In the genomic region with DNA sequence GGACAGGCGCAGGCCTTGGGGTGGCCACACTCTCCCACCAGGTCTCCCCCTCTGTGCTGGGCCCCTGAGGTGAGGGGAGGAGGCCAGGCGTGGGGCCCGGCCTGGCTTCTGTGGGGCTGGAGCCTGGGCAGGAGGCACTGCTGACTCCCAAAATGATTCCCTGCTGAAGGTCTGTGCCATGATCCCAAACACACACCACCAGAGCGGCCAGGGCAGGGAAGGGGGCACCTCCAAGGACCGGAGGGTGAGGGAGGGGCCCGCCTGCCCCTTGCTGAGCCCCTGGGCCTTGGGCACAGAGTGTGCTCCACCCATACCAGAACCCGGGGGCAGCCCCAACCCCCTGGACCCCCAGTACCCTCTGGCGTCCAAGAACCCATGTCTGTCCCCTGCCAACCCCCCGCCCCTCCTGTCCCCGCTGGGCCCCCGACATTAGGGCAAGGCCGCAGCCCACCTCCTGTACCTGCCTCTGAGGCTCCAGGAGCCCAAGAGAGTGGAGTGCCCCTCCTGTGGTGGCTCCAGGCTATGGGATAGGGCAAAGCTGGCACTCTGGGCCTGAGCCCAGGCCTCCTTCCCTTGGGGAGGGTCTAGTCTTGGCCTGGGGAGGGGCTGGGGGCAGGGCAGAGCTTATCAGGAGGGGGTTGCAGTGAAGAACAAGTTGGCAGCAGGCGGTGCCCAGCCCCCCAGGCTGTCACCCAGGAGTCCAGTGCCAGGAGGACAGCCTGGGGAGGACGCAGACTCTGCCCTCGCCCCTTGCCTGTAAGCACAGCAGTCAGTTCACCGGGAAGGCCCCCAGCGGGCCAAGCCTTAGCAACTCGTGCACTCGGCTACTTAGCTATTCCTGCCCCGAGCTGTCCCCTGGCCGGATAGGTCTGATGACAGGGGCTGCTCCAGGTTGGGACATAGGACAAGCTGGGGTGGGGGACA, we compare ENCODE assay signal across 27 cellular contexts. TPM values are rescaled to one million over a fixed set of nuclear protein-coding genes. Genes with fewer than 3 reads are reported as not detected.
A peak's percentile ranks its signal among the peaks of the same experiment; 100 is the strongest.
DNase-seq lines count a peak whose midpoint lies in the region; ATAC-seq, FAIRE-seq and TF ChIP-seq lines count a peak whose summit lies in the region.
"Had no signal": no experiment of that assay in that cellular context is flagged by ENCODE, and none has a peak within 500 bp of the region (broad histone marks: within the 10 kb centered on the region; RNA-seq: fewer than 3 reads in every experiment).

No MANE protein-coding gene starts in this region.

- intact Hi-C loops in HepG2 (cut with micrococcal nuclease; ENCODE audit: unreplicated experiment): no loop called here
- intact Hi-C loops in left ventricle myocardium superior (cut with micrococcal nuclease): no loop called here
- intact Hi-C loops in gastrocnemius medialis (cut with DNase I; ENCODE audit: low total_unique reads): no loop called here

- H3K9me3 Mint-ChIP-seq in natural killer cell treated with Interleukin-12 subunit alpha and Interleukin-12 subunit beta and Interleukin-15 and Interleukin-18, amount 100 ng/mL, for 72 hours: no peaks in the 10 kb centered on the region
- H3K9me3 Mint-ChIP-seq: activated B cell treated with CpG ODN at 0.5 μM for 24 hours; activated naive CD8-positive, alpha-beta T cell treated with anti-CD3 and anti-CD28 coated beads, Interleukin-2, amount 50 U/mL, for 24 hours; naive thymus-derived CD8-positive, alpha-beta T cell; stimulated activated effector memory CD8-positive, alpha-beta T cell treated with anti-CD3 and anti-CD28 coated beads, Interleukin-12 subunit alpha, Interleukin-12 subunit beta, amount 100 ng/mL, for 72 hours had no signal

- no peaks in the 10 kb centered on the region for H3K36me3 Mint-ChIP-seq in natural killer cell treated with Interleukin-12 subunit alpha and Interleukin-12 subunit beta and Interleukin-15 and Interleukin-18, amount 100 ng/mL, for 72 hours
- H3K36me3 Mint-ChIP-seq: naive thymus-derived CD8-positive, alpha-beta T cell; stimulated activated effector memory CD8-positive, alpha-beta T cell treated with anti-CD3 and anti-CD28 coated beads, Interleukin-12 subunit alpha, Interleukin-12 subunit beta, amount 100 ng/mL, for 72 hours had no signal

- no peak for TF ChIP-seq POLR2A in HepG2 (IDR thresholded peaks at IDR 0.05; ENCODE audit: insufficient read depth in 1 of 2, low read depth in 2 of 2, low read length in 2 of 2)
- TF ChIP-seq POLR2A in gastrocnemius medialis (IDR thresholded peaks at IDR 0.05): no peak

- H3K36me3 ChIP-seq in liver (ENCODE audit: control insufficient read depth in 4 of 4, insufficient read depth in 3 of 4, low read depth in 1 of 4, low read length in 3 of 4) (no peaks in the 10 kb centered on the region), HepG2 (replicated peaks in 1 of 2; ENCODE audit: control insufficient read depth in 1 of 2, insufficient read depth in 2 of 2, low read length in 2 of 2) (no peaks in the 10 kb centered on the region), gastrocnemius medialis (no peaks in the 10 kb centered on the region)
- H3K36me3 ChIP-seq: BE2C, ovary had no signal

- H3K27me3 ChIP-seq in liver (ENCODE audit: control insufficient read depth in 4 of 4, insufficient read depth in 4 of 4, low read length in 3 of 4) (no peaks in the 10 kb centered on the region), HepG2 (ENCODE audit: control insufficient read depth in 1 of 2, insufficient read depth in 2 of 2, low read length in 2 of 2) (peaks cover 48 to 99% of the 10 kb centered on the region in 2 experiments), gastrocnemius medialis (peaks cover 8 to 48% (median 25%) of the 10 kb centered on the region in 3 donors)
- H3K27me3 ChIP-seq: BE2C, ovary had no signal

- FAIRE-seq in HepG2 (lab: Jason Lieb, UNC): no peak
- FAIRE-seq: bronchial epithelial cell, GM12892, K562 had no signal

- in situ Hi-C loops in HepG2 (cut with HindIII; ENCODE audit: extremely low pct_ligation_motif_present, low pct_unique_long_range_greater_than_20kb) (no loop called here), gastrocnemius medialis (cut with MboI; ENCODE audit: low sequenced_read_pairs in 4 of 4) (no loop called here)

- H2AFZ ChIP-seq in HepG2 (ENCODE audit: low read length): no peak overlapping the region

- H3K9me3 ChIP-seq in liver (ENCODE audit: control insufficient read depth in 4 of 4, low read length in 3 of 4) (no peaks in the 10 kb centered on the region), HepG2 (ENCODE audit: low read length) (no peaks in the 10 kb centered on the region), gastrocnemius medialis (no peaks in the 10 kb centered on the region)
- H3K9me3 ChIP-seq: BE2C, Caco-2, ovary, SK-N-SH had no signal

- DNase-seq in HepG2 (ENCODE audit: low spot score) (no peak), left ventricle myocardium superior (peak; percentile 30), gastrocnemius medialis (no peak), foreskin fibroblast (no peak)
- no peak for DNase-seq in natural killer cell treated with Interleukin-12 subunit alpha and Interleukin-12 subunit beta and Interleukin-15 and Interleukin-18, amount 100 ng/mL, for 72 hours (ENCODE audit: low spot score)
- DNase-seq: activated CD4-positive, alpha-beta T cell treated with anti-CD3 and anti-CD28 coated beads, Interleukin-2, amount 50 U/mL, for 4 hours; activated CD8-positive, alpha-beta memory T cell treated with anti-CD3 and anti-CD28 coated beads, Interleukin-2, amount 50 U/mL, for 4 hours; activated naive CD8-positive, alpha-beta T cell treated with anti-CD3 and anti-CD28 coated beads, Interleukin-2, amount 50 U/mL, for 24 hours; BE2C; DMS79 treated with DMSO at 0.1 percent for 48 hours; islet precursor cell; MM.1S; NCI-H1417 treated with DMSO at 0.1 percent for 48 hours; ovary; RPMI8226; SK-N-SH; stimulated activated CD4-positive, alpha-beta T cell treated with anti-CD3 and anti-CD28 coated beads, Interleukin-1b, Interleukin-23, amount 100 ng/mL, for 48 hours had no signal

- CTCF ChIA-PET in HepG2 (lab: Yijun Ruan, JAX; ENCODE audit: low intra/inter-chr PET ratio, low total read pairs): no interaction called here

- no peak overlapping the region for H3K4me3 Mint-ChIP-seq in natural killer cell treated with Interleukin-12 subunit alpha and Interleukin-12 subunit beta and Interleukin-15 and Interleukin-18, amount 100 ng/mL, for 72 hours
- H3K4me3 Mint-ChIP-seq: activated B cell treated with CpG ODN at 0.5 μM for 24 hours; activated naive CD8-positive, alpha-beta T cell treated with anti-CD3 and anti-CD28 coated beads, Interleukin-2, amount 50 U/mL, for 24 hours; stimulated activated effector memory CD8-positive, alpha-beta T cell treated with anti-CD3 and anti-CD28 coated beads, Interleukin-12 subunit alpha, Interleukin-12 subunit beta, amount 100 ng/mL, for 72 hours had no signal

- H3K27ac ChIP-seq in liver (ENCODE audit: low read depth in 1 of 2, low read length in 2 of 2) (peak overlapping the region; percentile 66 to 70), HepG2 (ENCODE audit: extremely low read length, insufficient read depth, low read length) (no peak overlapping the region), gastrocnemius medialis (peak overlapping the region; percentile 45 to 81 (median 80))
- H3K27ac ChIP-seq: ovary had no signal

- WGBS in liver: 73% methylated on average over 21 of the region's 21 CpGs
- WGBS in HepG2 (ENCODE audit: low lambda C conversion rate): 52% methylated on average over 5 of the region's 21 CpGs

- H3K4me3 ChIP-seq in liver (ENCODE audit: low read depth in 1 of 3, low read length in 3 of 3) (peak overlapping the region in 1 of 3 donors; percentile 13), HepG2 (replicated peaks in 1 of 3; ENCODE audit: insufficient read depth in 1 of 3, low read depth in 2 of 3, low read length in 3 of 3) (no peak overlapping the region), gastrocnemius medialis (peak overlapping the region; percentile 32 to 62 (median 37)), foreskin fibroblast (ENCODE audit: low read depth in 1 of 2, low read length in 2 of 2) (no peak overlapping the region)
- H3K4me3 ChIP-seq: K562, ovary had no signal

- ATAC-seq in HepG2: no peak
- no peak for ATAC-seq in left ventricle myocardium superior
- no peak for ATAC-seq in gastrocnemius medialis
- no peak for ATAC-seq in HG02623 (IDR thresholded peaks at IDR 0.05; ENCODE audit: unreplicated experiment)
- no peak for ATAC-seq in natural killer cell treated with Interleukin-12 subunit alpha and Interleukin-12 subunit beta and Interleukin-15 and Interleukin-18, amount 100 ng/mL, for 72 hours
- ATAC-seq in GM21390 (IDR thresholded peaks at IDR 0.05; ENCODE audit: unreplicated experiment): no peak
- ATAC-seq: activated naive CD8-positive, alpha-beta T cell treated with anti-CD3 and anti-CD28 coated beads, Interleukin-2, amount 50 U/mL, for 24 hours; K562; stimulated activated effector memory CD8-positive, alpha-beta T cell treated with anti-CD3 and anti-CD28 coated beads, Interleukin-12 subunit alpha, Interleukin-12 subunit beta, amount 100 ng/mL, for 72 hours had no signal

- POLR2A ChIA-PET in HepG2 (lab: Yijun Ruan, JAX): no interaction called here

- no peaks in the 10 kb centered on the region for H3K79me2 ChIP-seq in HepG2 (ENCODE audit: insufficient read depth, low read length)

- H3K4me2 ChIP-seq in HepG2 (ENCODE audit: low read depth, low read length): no peak overlapping the region
- H3K4me2 ChIP-seq: SK-N-SH had no signal

- H3K4me1 ChIP-seq in liver (ENCODE audit: control insufficient read depth in 4 of 4, insufficient read depth in 4 of 4, low read length in 3 of 4): peaks cover 0 to 6% (median 3%) of the 10 kb centered on the region in 4 donors
- peaks cover 35% of the 10 kb centered on the region for H3K4me1 ChIP-seq in HepG2 (ENCODE audit: insufficient read depth, low read length)
- H3K4me1 ChIP-seq in gastrocnemius medialis: no peaks in the 10 kb centered on the region

- TF ChIP-seq CTCF in liver (IDR thresholded peaks at IDR 0.05; ENCODE audit: low read depth, low read length, missing input control) (no peak), HepG2 (CRISPR knock-in tag; IDR thresholded peaks at IDR 0.05) (no peak), gastrocnemius medialis (IDR thresholded peaks at IDR 0.05 in 4 of 5, conservative IDR thresholded peaks at IDR 0.05 in 1 of 5) (no peak), foreskin fibroblast (IDR thresholded peaks at IDR 0.05; ENCODE audit: low read depth, low read length) (no peak)

- peaks cover 12 to 16% of the 10 kb centered on the region in 2 donors for H3K27me3 Mint-ChIP-seq in natural killer cell treated with Interleukin-12 subunit alpha and Interleukin-12 subunit beta and Interleukin-15 and Interleukin-18, amount 100 ng/mL, for 72 hours

- TF ChIP-seq RAD21 in liver (IDR thresholded peaks at IDR 0.05) (no peak), HepG2 (CRISPR knock-in tag; IDR thresholded peaks at IDR 0.05) (no peak)

- TF ChIP-seq EP300 in HepG2 (IDR thresholded peaks at IDR 0.05; ENCODE audit: low read depth in 2 of 2, low read length in 2 of 2) (no peak), HepG2 (CRISPR knock-in tag; IDR thresholded peaks at IDR 0.05; ENCODE audit: borderline replicate concordance) (no peak)

- H3K9ac ChIP-seq in liver (ENCODE audit: low read depth in 1 of 2, low read length in 2 of 2): no peak overlapping the region
- H3K9ac ChIP-seq in HepG2 (ENCODE audit: insufficient read depth, low read depth, low read length): no peak overlapping the region
- H3K9ac ChIP-seq: SK-N-SH had no signal

- H3K27ac Mint-ChIP-seq in natural killer cell treated with Interleukin-12 subunit alpha and Interleukin-12 subunit beta and Interleukin-15 and Interleukin-18, amount 100 ng/mL, for 72 hours: no peak overlapping the region
- H3K27ac Mint-ChIP-seq: activated B cell treated with CpG ODN at 0.5 μM for 24 hours; activated naive CD8-positive, alpha-beta T cell treated with anti-CD3 and anti-CD28 coated beads, Interleukin-2, amount 50 U/mL, for 24 hours; stimulated activated effector memory CD8-positive, alpha-beta T cell treated with anti-CD3 and anti-CD28 coated beads, Interleukin-12 subunit alpha, Interleukin-12 subunit beta, amount 100 ng/mL, for 72 hours had no signal

- no peaks in the 10 kb centered on the region for H4K20me1 ChIP-seq in HepG2 (ENCODE audit: insufficient read depth, low read length)

- no TSS peak for BruUV-seq in HepG2 (replicated peaks; lab: Mats Ljungman, UMichigan)

- peaks cover 0 to 4% of the 10 kb centered on the region in 2 donors for H3K4me1 Mint-ChIP-seq in natural killer cell treated with Interleukin-12 subunit alpha and Interleukin-12 subunit beta and Interleukin-15 and Interleukin-18, amount 100 ng/mL, for 72 hours (ENCODE audit: low read depth in 2 of 2)

RNA-seq across cellular contexts. Expression of a gene that starts 2.6 kb away (rescaled TPM):
- total RNA-seq in liver: 10 to 100 TPM; 34.5 to 38.5 TPM
- polyA plus RNA-seq in liver: 10 to 100 TPM; 32.1 to 39.7 TPM
- total RNA-seq in HepG2 (2016; rRNA removed; fragmentation: Illumina TruSeq; extraction: Trizol): 0.20 TPM in 1 of 2 replicates, not detected in the other
- total RNA-seq in HepG2 (2016; cell fraction: cytosol; rRNA removed; fragmentation: Illumina TruSeq; extraction: Trizol; ENCODE audit: low read depth): 0.61 and 0.88 TPM in 2 replicates
- 0.19 and 0.32 TPM in 2 replicates for total RNA-seq in HepG2 (2016; cell fraction: insoluble cytoplasmic fraction; rRNA removed; fragmentation: Illumina TruSeq; extraction: Trizol)
- 0.59 and 0.93 TPM in 2 replicates for total RNA-seq in HepG2 (2016; cell fraction: membrane; rRNA removed; fragmentation: Illumina TruSeq; extraction: Trizol)
- total RNA-seq in HepG2 (2016; cell fraction: nucleus; rRNA removed; fragmentation: Illumina TruSeq; extraction: Trizol): 0.40 TPM in 1 of 2 replicates, not detected in the other
- polyA plus RNA-seq in HepG2 (2011; rRNA removed): 5.1 and 10.3 TPM in 2 replicates
- 7.6 and 12.5 TPM in 2 replicates for polyA plus RNA-seq in HepG2 (2011; cell fraction: cytosol; rRNA removed)
- 20.6 and 22.6 TPM in 2 replicates for polyA plus RNA-seq in HepG2 (2011; cell fraction: nucleus; rRNA removed)
- polyA plus RNA-seq in HepG2 (2012): 1.6 and 2.3 TPM in 2 replicates
- 0.54 and 0.89 TPM in 2 replicates for polyA plus RNA-seq in HepG2 (2016; cell fraction: cytosol; fragmentation: Illumina TruSeq; extraction: Trizol; ENCODE audit: low read depth)
- polyA plus RNA-seq in HepG2 (2016; cell fraction: insoluble cytoplasmic fraction; fragmentation: Illumina TruSeq; extraction: Trizol; ENCODE audit: low read depth): 0.20 and 0.56 TPM in 2 replicates
- polyA plus RNA-seq in HepG2 (2016; cell fraction: membrane; fragmentation: Illumina TruSeq; extraction: Trizol; ENCODE audit: low read depth): 0.68 and 0.72 TPM in 2 replicates
- not detected in 2 replicates for polyA plus RNA-seq in HepG2 (2016; cell fraction: nucleus; fragmentation: Illumina TruSeq; extraction: Trizol; ENCODE audit: insufficient read depth, low read depth)
- 3.6 and 4.7 TPM in 2 replicates for polyA minus RNA-seq in HepG2 (2011; rRNA and poly(A)+ RNA removed; ENCODE audit: low replicate concordance)
- 3.1 and 3.3 TPM in 2 replicates for polyA minus RNA-seq in HepG2 (2011; cell fraction: cytosol; rRNA and poly(A)+ RNA removed)
- 1.9 and 3.0 TPM in 2 replicates for polyA minus RNA-seq in HepG2 (2011; cell fraction: nucleus; rRNA and poly(A)+ RNA removed)
- total RNA-seq in left ventricle myocardium superior: 63.8 TPM
- 10 to 100 TPM; 37.4 to 74.7 (median 49.0) TPM for total RNA-seq in gastrocnemius medialis
- under 1 TPM; 0.36 to 0.52 TPM for total RNA-seq in natural killer cell treated with Interleukin-12 subunit alpha and Interleukin-12 subunit beta and Interleukin-15 and Interleukin-18, amount 100 ng/mL, for 72 hours
- total RNA-seq: activated B cell treated with CpG ODN at 0.5 μM for 24 hours had no signal

RNA-seq across cellular contexts. Expression of a gene that starts 27.1 kb away (rescaled TPM):
- 100 to 1,000 TPM in 1 of 2 donors, 10 to 100 TPM in 1; 75.1 to 213 TPM for total RNA-seq in liver
- 100 to 1,000 TPM; 211 to 222 TPM for polyA plus RNA-seq in liver
- total RNA-seq in HepG2 (2016; rRNA removed; fragmentation: Illumina TruSeq; extraction: Trizol): 2.5 and 3.9 TPM in 2 replicates
- 5.2 and 5.9 TPM in 2 replicates for total RNA-seq in HepG2 (2016; cell fraction: cytosol; rRNA removed; fragmentation: Illumina TruSeq; extraction: Trizol; ENCODE audit: low read depth)
- 2.1 and 3.5 TPM in 2 replicates for total RNA-seq in HepG2 (2016; cell fraction: insoluble cytoplasmic fraction; rRNA removed; fragmentation: Illumina TruSeq; extraction: Trizol)
- 6.3 and 6.7 TPM in 2 replicates for total RNA-seq in HepG2 (2016; cell fraction: membrane; rRNA removed; fragmentation: Illumina TruSeq; extraction: Trizol)
- total RNA-seq in HepG2 (2016; cell fraction: nucleus; rRNA removed; fragmentation: Illumina TruSeq; extraction: Trizol): 3.1 and 3.9 TPM in 2 replicates
- 25.8 and 33.0 TPM in 2 replicates for polyA plus RNA-seq in HepG2 (2011; rRNA removed)
- polyA plus RNA-seq in HepG2 (2011; cell fraction: cytosol; rRNA removed): 34.1 and 37.6 TPM in 2 replicates
- 32.1 and 35.6 TPM in 2 replicates for polyA plus RNA-seq in HepG2 (2011; cell fraction: nucleus; rRNA removed)
- polyA plus RNA-seq in HepG2 (2012): 9.3 and 10.6 TPM in 2 replicates
- polyA plus RNA-seq in HepG2 (2016; cell fraction: cytosol; fragmentation: Illumina TruSeq; extraction: Trizol; ENCODE audit: low read depth): 8.4 and 9.1 TPM in 2 replicates
- polyA plus RNA-seq in HepG2 (2016; cell fraction: insoluble cytoplasmic fraction; fragmentation: Illumina TruSeq; extraction: Trizol; ENCODE audit: low read depth): 3.6 and 3.8 TPM in 2 replicates
- 9.7 and 9.8 TPM in 2 replicates for polyA plus RNA-seq in HepG2 (2016; cell fraction: membrane; fragmentation: Illumina TruSeq; extraction: Trizol; ENCODE audit: low read depth)
- polyA plus RNA-seq in HepG2 (2016; cell fraction: nucleus; fragmentation: Illumina TruSeq; extraction: Trizol; ENCODE audit: insufficient read depth, low read depth): 8.2 and 8.4 TPM in 2 replicates
- 34.1 and 96.5 TPM in 2 replicates for polyA minus RNA-seq in HepG2 (2011; rRNA and poly(A)+ RNA removed; ENCODE audit: low replicate concordance)
- polyA minus RNA-seq in HepG2 (2011; cell fraction: cytosol; rRNA and poly(A)+ RNA removed): 12.3 and 17.9 TPM in 2 replicates
- 6.1 and 6.2 TPM in 2 replicates for polyA minus RNA-seq in HepG2 (2011; cell fraction: nucleus; rRNA and poly(A)+ RNA removed)
- total RNA-seq in left ventricle myocardium superior: 53.8 TPM
- 10 to 100 TPM; 19.0 to 77.4 (median 36.0) TPM for total RNA-seq in gastrocnemius medialis
- total RNA-seq in natural killer cell treated with Interleukin-12 subunit alpha and Interleukin-12 subunit beta and Interleukin-15 and Interleukin-18, amount 100 ng/mL, for 72 hours: 1 to 10 TPM; 6.1 to 8.9 TPM

RNA-seq across cellular contexts. Expression of a gene that starts 52.2 kb away (rescaled TPM):
- total RNA-seq in liver (10 to 100 TPM in 1 of 2 donors, 1 to 10 TPM in 1; 6.4 to 19.7 TPM), HepG2 (2016; rRNA removed; fragmentation: Illumina TruSeq; extraction: Trizol) (0.18 and 0.28 TPM in 2 replicates), left ventricle myocardium superior (22.3 TPM), gastrocnemius medialis (1 to 10 TPM; 1.8 to 4.6 (median 3.8) TPM)
- polyA plus RNA-seq in liver (1 to 10 TPM; 2.3 to 4.1 TPM), HepG2 (2011; rRNA removed) (3.9 and 7.2 TPM in 2 replicates)
- total RNA-seq in HepG2 (2016; cell fraction: cytosol; rRNA removed; fragmentation: Illumina TruSeq; extraction: Trizol; ENCODE audit: low read depth): 0.91 and 1.1 TPM in 2 replicates
- 0.28 and 0.41 TPM in 2 replicates for total RNA-seq in HepG2 (2016; cell fraction: insoluble cytoplasmic fraction; rRNA removed; fragmentation: Illumina TruSeq; extraction: Trizol)
- 0.99 and 1.2 TPM in 2 replicates for total RNA-seq in HepG2 (2016; cell fraction: membrane; rRNA removed; fragmentation: Illumina TruSeq; extraction: Trizol)
- 0.16 TPM in 1 of 2 replicates, not detected in the other for total RNA-seq in HepG2 (2016; cell fraction: nucleus; rRNA removed; fragmentation: Illumina TruSeq; extraction: Trizol)
- 4.8 and 7.5 TPM in 2 replicates for polyA plus RNA-seq in HepG2 (2011; cell fraction: cytosol; rRNA removed)
- polyA plus RNA-seq in HepG2 (2011; cell fraction: nucleus; rRNA removed): 17.3 and 19.2 TPM in 2 replicates
- 3.2 TPM in 2 replicates for polyA plus RNA-seq in HepG2 (2012)
- 1.3 TPM in 2 replicates for polyA plus RNA-seq in HepG2 (2016; cell fraction: cytosol; fragmentation: Illumina TruSeq; extraction: Trizol; ENCODE audit: low read depth)
- 0.28 and 0.45 TPM in 2 replicates for polyA plus RNA-seq in HepG2 (2016; cell fraction: insoluble cytoplasmic fraction; fragmentation: Illumina TruSeq; extraction: Trizol; ENCODE audit: low read depth)
- 1.1 TPM in 2 replicates for polyA plus RNA-seq in HepG2 (2016; cell fraction: membrane; fragmentation: Illumina TruSeq; extraction: Trizol; ENCODE audit: low read depth)
- 0.56 and 0.57 TPM in 2 replicates for polyA plus RNA-seq in HepG2 (2016; cell fraction: nucleus; fragmentation: Illumina TruSeq; extraction: Trizol; ENCODE audit: insufficient read depth, low read depth)
- 0.07 and 7.1 TPM in 2 replicates for polyA minus RNA-seq in HepG2 (2011; rRNA and poly(A)+ RNA removed; ENCODE audit: low replicate concordance)
- 2.7 and 3.6 TPM in 2 replicates for polyA minus RNA-seq in HepG2 (2011; cell fraction: cytosol; rRNA and poly(A)+ RNA removed)
- polyA minus RNA-seq in HepG2 (2011; cell fraction: nucleus; rRNA and poly(A)+ RNA removed): 1.2 TPM in 2 replicates
- not detected for total RNA-seq in natural killer cell treated with Interleukin-12 subunit alpha and Interleukin-12 subunit beta and Interleukin-15 and Interleukin-18, amount 100 ng/mL, for 72 hours
- total RNA-seq: bronchial epithelial cell had no signal

Comparison
In these comparisons a context has a peak if more than half of its experiments do, and no peak if none do; other contexts are left out.
1. RNA of a gene that starts 2.6 kb away (total RNA-seq): 63.8 TPM in left ventricle myocardium superior (single experiment), 37.4 to 74.7 TPM in gastrocnemius medialis and 34.5 to 38.5 TPM in liver; 0.36 to 0.52 TPM in natural killer cell treated with Interleukin-12 subunit alpha and Interleukin-12 subunit beta and Interleukin-15 and Interleukin-18, amount 100 ng/mL, for 72 hours and 0.19 to 0.93 TPM in HepG2; every median in the first group is over 10 times any median in the second.
2. H3K4me3 ChIP-seq: peak in gastrocnemius medialis (4 of 4); none in HepG2 (0 of 3) and foreskin fibroblast (0 of 2).